Comparison of ENCODE assay signal across 2 cellular contexts in genomic region chr12:32131666-32132065, GRCh38.
TF ChIP-seq lines count a peak whose summit lies in the region.

No MANE protein-coding gene starts in this region.

TF ChIP-seq in HepG2, 621 proteins besides CTCF, POLR2A, EP300 and RAD21 (continues in another document):
- TF ChIP-seq ZNF281 (CRISPR knock-in tag; IDR thresholded peaks at IDR 0.05; ENCODE audit: borderline replicate concordance) (peak; percentile 44; the same call in 1 of the 2 replicates), TBX2 (CRISPR knock-in tag; IDR thresholded peaks at IDR 0.05; ENCODE audit: borderline replicate concordance) (0 out of 2 replicates have a peak, but pooled peaks have one; percentile 47), FOSL2 (CRISPR knock-in tag; IDR thresholded peaks at IDR 0.05) (peak; percentile 23; the same call in 1 of the 2 replicates), FOXA1 (IDR thresholded peaks at IDR 0.05) (no peak), FOXA1 (CRISPR knock-in tag; IDR thresholded peaks at IDR 0.05) (peak; percentile 13; the same call in 1 of the 2 replicates), ZNF33B (CRISPR knock-in tag; IDR thresholded peaks at IDR 0.05) (no peak), NCOR1 (IDR thresholded peaks at IDR 0.05; ENCODE audit: borderline replicate concordance, low read length) (peak; percentile 31; the same call in 1 of the 2 replicates), PAXIP1 (CRISPR knock-in tag; conservative IDR thresholded peaks at IDR 0.05) (peak; percentile 55), FOXA3 (CRISPR knock-in tag; IDR thresholded peaks at IDR 0.05) (0 out of 2 replicates have a peak, but pooled peaks have one; percentile 11), SOX13 (IDR thresholded peaks at IDR 0.05) (no peak), SOX13 (CRISPR knock-in tag; conservative IDR thresholded peaks at IDR 0.05 in 1 of 2, IDR thresholded peaks at IDR 0.05 in 1 of 2) (peak in 1 of 2 experiments; percentile 72; a peak in 2 of 4 replicates), HDAC2 (CRISPR knock-in tag; IDR thresholded peaks at IDR 0.05) (0 out of 2 replicates have a peak, but pooled peaks have one; percentile 17), SOX6 (IDR thresholded peaks at IDR 0.05) (no peak), SOX6 (CRISPR knock-in tag; IDR thresholded peaks at IDR 0.05) (peak; percentile 60), KAT8 (CRISPR knock-in tag; IDR thresholded peaks at IDR 0.05) (no peak), ZNF44 (CRISPR knock-in tag; IDR thresholded peaks at IDR 0.05) (no peak), ARID5B (CRISPR knock-in tag; IDR thresholded peaks at IDR 0.05) (peak; percentile 44), MAFG (CRISPR knock-in tag; IDR thresholded peaks at IDR 0.05) (no peak), SP2 (CRISPR knock-in tag; IDR thresholded peaks at IDR 0.05) (no peak), HMG20A (CRISPR knock-in tag; IDR thresholded peaks at IDR 0.05; ENCODE audit: borderline replicate concordance) (0 out of 2 replicates have a peak, but pooled peaks have one; percentile 15), ZC3H13 (CRISPR knock-in tag; IDR thresholded peaks at IDR 0.05) (no peak)

TF ChIP-seq in HEK293T, 16 proteins besides CTCF, POLR2A, EP300 and RAD21 (continued from another document):
- TF ChIP-seq, protein P1, sequence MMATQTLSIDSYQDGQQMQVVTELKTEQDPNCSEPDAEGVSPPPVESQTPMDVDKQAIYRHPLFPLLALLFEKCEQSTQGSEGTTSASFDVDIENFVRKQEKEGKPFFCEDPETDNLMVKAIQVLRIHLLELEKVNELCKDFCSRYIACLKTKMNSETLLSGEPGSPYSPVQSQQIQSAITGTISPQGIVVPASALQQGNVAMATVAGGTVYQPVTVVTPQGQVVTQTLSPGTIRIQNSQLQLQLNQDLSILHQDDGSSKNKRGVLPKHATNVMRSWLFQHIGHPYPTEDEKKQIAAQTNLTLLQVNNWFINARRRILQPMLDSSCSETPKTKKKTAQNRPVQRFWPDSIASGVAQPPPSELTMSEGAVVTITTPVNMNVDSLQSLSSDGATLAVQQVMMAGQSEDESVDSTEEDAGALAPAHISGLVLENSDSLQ (IDR thresholded peaks at IDR 0.05): no peak
- TF ChIP-seq SP1 (IDR thresholded peaks at IDR 0.05): no peak
- no peak for TF ChIP-seq HDGF (IDR thresholded peaks at IDR 0.05; ENCODE audit: borderline replicate concordance)
- TF ChIP-seq ELF4 (IDR thresholded peaks at IDR 0.05): no peak
- no peak for TF ChIP-seq LEF1 (IDR thresholded peaks at IDR 0.05; ENCODE audit: borderline replicate concordance)
- TF ChIP-seq CTBP1 (IDR thresholded peaks at IDR 0.05; ENCODE audit: borderline replicate concordance): no peak
- TF ChIP-seq FOXK2 (IDR thresholded peaks at IDR 0.05): no peak
